ENCODE assay signal across 13 cellular contexts in the genomic region with DNA sequence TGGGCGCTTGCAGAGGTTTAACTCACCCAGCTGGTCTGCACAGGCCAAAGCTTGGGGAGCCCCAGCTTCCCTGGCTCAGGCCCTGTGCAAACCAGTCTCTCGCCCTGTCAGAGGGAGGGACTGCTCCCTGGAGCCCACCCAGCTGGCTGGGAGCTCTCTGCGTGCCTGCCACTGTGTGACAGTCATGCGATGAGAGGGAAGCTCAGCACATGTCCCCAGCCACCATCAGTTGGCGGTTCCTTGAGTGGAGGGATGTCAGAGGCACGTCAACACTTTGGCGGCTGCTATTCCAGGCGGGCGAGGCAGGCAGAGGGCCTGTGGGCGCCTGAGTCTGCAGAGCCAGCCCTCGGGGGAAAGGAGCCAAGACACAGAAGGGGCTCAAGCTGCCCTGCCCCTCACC.
"Had no signal": no experiment of that assay in that cellular context is flagged by ENCODE, and none has a peak within 500 bp of the region (broad histone marks: within the 10 kb centered on the region; RNA-seq: fewer than 3 reads in every experiment).

No MANE protein-coding gene starts in this region.

- H3K36me3 ChIP-seq: brain microvascular endothelial cell had no signal

- H3K4me3 Mint-ChIP-seq: activated T-helper 17 cell treated with anti-CD3 and anti-CD28 coated beads, Interleukin-2, amount 50 U/mL, for 72 hours; memory B cell; nephron; stimulated activated memory B cell treated with anti-CD40 and anti-IgM and Interleukin-4, amounts not matched to agents 10 μg/mL and 1 μg/mL and 100 μg/mL, for 72 hours had no signal

- H3K36me3 Mint-ChIP-seq: memory B cell; stimulated activated memory B cell treated with anti-CD40 and anti-IgM and Interleukin-4, amounts not matched to agents 10 μg/mL and 1 μg/mL and 100 μg/mL, for 72 hours had no signal

- DNase-seq: activated CD4-positive, alpha-beta T cell treated with anti-CD3 and anti-CD28 coated beads, Interleukin-2, amount 50 U/mL, for 1 hour; activated CD8-positive, alpha-beta memory T cell treated with anti-CD3 and anti-CD28 coated beads for 24 hours; activated naive CD4-positive, alpha-beta T cell treated with Interleukin-2 at 50 U/mL for 16 hours; brain microvascular endothelial cell; cerebellar nuclear complex; effector CD8-positive, alpha-beta T cell; foreskin melanocyte; stimulated activated CD4-positive, alpha-beta T cell treated with anti-CD3 and anti-CD28 coated beads, Interleukin-2, amount 100 ng/mL, for 48 hours had no signal

- H3K9me3 Mint-ChIP-seq: activated T-helper 17 cell treated with anti-CD3 and anti-CD28 coated beads, Interleukin-2, amount 50 U/mL, for 72 hours; memory B cell; nephron; stimulated activated memory B cell treated with anti-CD40 and anti-IgM and Interleukin-4, amounts not matched to agents 10 μg/mL and 1 μg/mL and 100 μg/mL, for 72 hours had no signal

- H3K27ac ChIP-seq: brain microvascular endothelial cell had no signal

- ATAC-seq: activated T-helper 17 cell treated with anti-CD3 and anti-CD28 coated beads, Interleukin-2, amount 50 U/mL, for 72 hours; left lobe of liver; stimulated activated memory B cell treated with anti-CD40 and anti-IgM and Interleukin-4, amounts not matched to agents 10 μg/mL and 1 μg/mL and 100 μg/mL, for 72 hours had no signal

- H3K27ac Mint-ChIP-seq: activated T-helper 17 cell treated with anti-CD3 and anti-CD28 coated beads, Interleukin-2, amount 50 U/mL, for 72 hours; memory B cell; nephron had no signal
